In genomic region chr10:20089884-20090283, GRCh38 we compare ENCODE assay signal across 25 cellular contexts.
DNase-seq lines count a peak whose midpoint lies in the region; ATAC-seq, FAIRE-seq and TF ChIP-seq lines count a peak whose summit lies in the region.
"Had no signal": no experiment of that assay in that cellular context is flagged by ENCODE, and none has a peak within 500 bp of the region (broad histone marks: within the 10 kb centered on the region; RNA-seq: fewer than 3 reads in every experiment).

No MANE protein-coding gene starts in this region.

- no peak overlapping the region for H4K5ac ChIP-seq in H1 (ENCODE audit: insufficient read length, low read depth, low read length)

- CTCF ChIA-PET in H1 (lab: Charles Lee; ENCODE audit: partially characterized antibody), result no interaction called here
- CTCF ChIA-PET in CD4-positive, alpha-beta memory T cell (lab: Charles Lee; ENCODE audit: partially characterized antibody), result no interaction called here

- no peak overlapping the region for H3K18ac ChIP-seq in H1 (ENCODE audit: extremely low read depth, low read length)

- H4K20me1 ChIP-seq in H1 (replicated peaks in 1 of 2; ENCODE audit: control insufficient read depth in 1 of 2, insufficient read depth in 2 of 2, low read length in 2 of 2), result no peaks in the 10 kb centered on the region

- no peak overlapping the region for H2BK20ac ChIP-seq in H1 (ENCODE audit: low read length)

- peak; percentile 5 for DNase-seq in LHCN-M2 (ENCODE audit: low read depth)
- DNase-seq in H1 (ENCODE audit: low read depth in 1 of 2, low spot score in 2 of 2), result no peak
- DNase-seq in suprapubic skin (ENCODE audit: low spot score in 2 of 2), result no peak
- no peak for DNase-seq in CD4-positive, alpha-beta memory T cell
- DNase-seq in EL, result no peak
- DNase-seq: 8988T; ACHN; AML-193; BE2C; Calu3; CD4-positive, alpha-beta T cell; COR-L47; DMS153; DND-41; GDM1 had no signal

- H3K4me3 Mint-ChIP-seq in CD4-positive, alpha-beta memory T cell, result no peak overlapping the region
- H3K4me3 Mint-ChIP-seq: CD14-positive monocyte; CD4-positive, alpha-beta T cell; GM23338 had no signal

- H2BK120ac ChIP-seq in H1 (replicated peaks; ENCODE audit: low read depth, low read length), result no peak overlapping the region

- intact Hi-C loops in CD4-positive, alpha-beta memory T cell (cut with micrococcal nuclease), result no loop called here

- no peaks in the 10 kb centered on the region for H3K27me3 Mint-ChIP-seq in CD4-positive, alpha-beta memory T cell
- H3K27me3 Mint-ChIP-seq: CD4-positive, alpha-beta T cell had no signal

- 97% methylated on average over 3 of the region's 3 CpGs; no CpG with 5 or more reads in 1 of the 2 experiments for WGBS in H1 (ENCODE audit: extremely low coverage in 1 of 2, insufficient coverage in 1 of 2, insufficient read length in 1 of 2, insufficient replicate concordance in 2 of 2, low coverage in 1 of 2, low lambda C conversion rate in 2 of 2, missing lambda C conversion rate in 1 of 2), 2 experiments
- 83% methylated on average over 3 of the region's 3 CpGs for WGBS in suprapubic skin

- no peak overlapping the region for H2AFZ ChIP-seq in H1 (ENCODE audit: low read length)
- H2AFZ ChIP-seq: GM23338 had no signal

- TF ChIP-seq RAD21 in H1 (IDR thresholded peaks at IDR 0.05 in 1 of 2, conservative IDR thresholded peaks at IDR 0.05 in 1 of 2; ENCODE audit: low read depth in 2 of 2, low read length in 2 of 2), result no peak

- H3K27ac Mint-ChIP-seq in CD4-positive, alpha-beta memory T cell, result no peak overlapping the region
- H3K27ac Mint-ChIP-seq: CD4-positive, alpha-beta T cell; GM23338 had no signal

- H2AK5ac ChIP-seq in H1 (ENCODE audit: low read depth, low read length), result no peak overlapping the region

- no peaks in the 10 kb centered on the region for H3K4me1 Mint-ChIP-seq in CD4-positive, alpha-beta memory T cell
- H3K4me1 Mint-ChIP-seq: CD14-positive monocyte had no signal

- peaks cover 0 to 4% (median 0%) of the 10 kb centered on the region in 4 experiments; a peak in 1 of 8 replicates for H3K36me3 ChIP-seq in H1 (ENCODE audit: control insufficient read depth in 2 of 4, insufficient read depth in 4 of 4, low read length in 3 of 4)
- no peaks in the 10 kb centered on the region for H3K36me3 ChIP-seq in mucosa of rectum (ENCODE audit: control insufficient read depth in 2 of 2, insufficient read depth in 2 of 2, low read length in 2 of 2)
- no peaks in the 10 kb centered on the region for H3K36me3 ChIP-seq in suprapubic skin
- H3K36me3 ChIP-seq in CD4-positive, alpha-beta memory T cell (ENCODE audit: insufficient read depth, low read length), result no peaks in the 10 kb centered on the region
- H3K36me3 ChIP-seq: BE2C, HAP-1 had no signal

- no peaks in the 10 kb centered on the region for H3K79me2 ChIP-seq in H1 (ENCODE audit: control insufficient read depth in 1 of 2, insufficient read depth in 2 of 2, low read length in 2 of 2)

- no peak overlapping the region for H3K14ac ChIP-seq in H1 (ENCODE audit: insufficient read length)

- FAIRE-seq in H1 (lab: Jason Lieb, UNC), result no peak
- FAIRE-seq: A549, GM12878, H54 had no signal

- no peaks in the 10 kb centered on the region for H3K23me2 ChIP-seq in H1 (ENCODE audit: low read depth, low read length)

- no peaks in the 10 kb centered on the region for H3K27me3 ChIP-seq in H1 (replicated peaks in 1 of 4; ENCODE audit: control insufficient read depth in 3 of 4, extremely low read depth in 1 of 4, insufficient read depth in 3 of 4, low read length in 3 of 4)
- no peaks in the 10 kb centered on the region for H3K27me3 ChIP-seq in mucosa of rectum (ENCODE audit: control insufficient read depth in 2 of 2, insufficient read depth in 2 of 2, low read length in 2 of 2)
- H3K27me3 ChIP-seq in suprapubic skin, result no peaks in the 10 kb centered on the region
- no peaks in the 10 kb centered on the region for H3K27me3 ChIP-seq in CD4-positive, alpha-beta memory T cell (ENCODE audit: insufficient read depth, low read length)
- H3K27me3 ChIP-seq: BE2C; BLaER1 treated with 17β-estradiol and CSF1 and Interleukin-3, amounts not matched to agents 10 nM and 100 nM had no signal

- H2BK15ac ChIP-seq in H1 (ENCODE audit: low read length), result no peak overlapping the region

- H3K9me3 ChIP-seq in H1 (ENCODE audit: insufficient read depth in 2 of 2, low read depth in 1 of 2, low read length in 1 of 2), result peaks cover 0 to 4% of the 10 kb centered on the region in 2 experiments; a peak in 2 of 4 replicates
- no peaks in the 10 kb centered on the region for H3K9me3 ChIP-seq in mucosa of rectum (ENCODE audit: control insufficient read depth in 2 of 2, low read length in 2 of 2)
- H3K9me3 ChIP-seq in suprapubic skin, result no peaks in the 10 kb centered on the region
- no peaks in the 10 kb centered on the region for H3K9me3 ChIP-seq in CD4-positive, alpha-beta memory T cell (ENCODE audit: control insufficient read depth in 1 of 2, low read length in 2 of 2)
- H3K9me3 ChIP-seq: A549, BE2C, HAP-1 had no signal

- no peak overlapping the region for H3K27ac ChIP-seq in H1 (ENCODE audit: low read depth, low read length)
- peak overlapping the region; percentile 0 to 82 for H3K27ac ChIP-seq in mucosa of rectum (ENCODE audit: low read depth in 2 of 2, low read length in 2 of 2)
- H3K27ac ChIP-seq in suprapubic skin, result peak overlapping the region; percentile 17
- no peak overlapping the region for H3K27ac ChIP-seq in CD4-positive, alpha-beta memory T cell (ENCODE audit: low read depth, low read length)
- H3K27ac ChIP-seq: A549; BLaER1 treated with 17β-estradiol and CSF1 and Interleukin-3, amounts not matched to agents 10 nM and 100 nM had no signal

- H3K4ac ChIP-seq in H1 (replicated peaks; ENCODE audit: insufficient read length, low read depth, low read length), result no peak overlapping the region

- no peaks in the 10 kb centered on the region for H3K4me1 ChIP-seq in H1 (replicated peaks in 1 of 4; ENCODE audit: control insufficient read depth in 3 of 4, insufficient read depth in 4 of 4, low read length in 3 of 4)
- peaks cover 4 to 29% of the 10 kb centered on the region in 2 donors for H3K4me1 ChIP-seq in mucosa of rectum (ENCODE audit: control insufficient read depth in 2 of 2, insufficient read depth in 2 of 2, low read length in 2 of 2)
- H3K4me1 ChIP-seq in suprapubic skin, result peaks cover 7% of the 10 kb centered on the region
- no peaks in the 10 kb centered on the region for H3K4me1 ChIP-seq in CD4-positive, alpha-beta memory T cell (ENCODE audit: insufficient read depth, low read length)
- H3K4me1 ChIP-seq: A549, BE2C had no signal

- H2BK12ac ChIP-seq in H1 (ENCODE audit: low read depth, low read length), result no peak overlapping the region

- H4K8ac ChIP-seq in H1 (ENCODE audit: extremely low read depth, insufficient read depth, low read length), result no peak overlapping the region

- H4K91ac ChIP-seq in H1 (replicated peaks; ENCODE audit: insufficient read length, low read length), result peak overlapping the region; percentile 41

- no peak for TF ChIP-seq EP300 in H1 (IDR thresholded peaks at IDR 0.05; ENCODE audit: borderline replicate concordance in 1 of 2, low read depth in 2 of 2, low read length in 2 of 2)
- TF ChIP-seq EP300 in suprapubic skin (IDR thresholded peaks at IDR 0.05), result no peak

- no peak overlapping the region for H3K56ac ChIP-seq in H1 (replicated peaks; ENCODE audit: insufficient read length, low read depth, low read length)

- TF ChIP-seq CTCF in H1 (IDR thresholded peaks at IDR 0.05; ENCODE audit: control extremely low read depth in 1 of 3, insufficient read depth in 1 of 3, low read depth in 1 of 3, low read length in 3 of 3) (no peak), suprapubic skin (IDR thresholded peaks at IDR 0.05) (no peak)

- H3K9ac ChIP-seq in H1 (replicated peaks in 1 of 4; ENCODE audit: extremely low read depth in 1 of 4, low read depth in 3 of 4, low read length in 3 of 4) (no peak overlapping the region), mucosa of rectum (ENCODE audit: low read depth in 1 of 2, low read length in 2 of 2) (no peak overlapping the region)
- H3K9ac ChIP-seq: BLaER1 treated with 17β-estradiol and CSF1 and Interleukin-3, amounts not matched to agents 10 nM and 100 nM had no signal

- H3K23ac ChIP-seq in H1 (ENCODE audit: insufficient read length), result no peak overlapping the region

- no peak overlapping the region for H2BK5ac ChIP-seq in H1 (ENCODE audit: low read depth, low read length)

- H3K9me3 Mint-ChIP-seq in CD4-positive, alpha-beta memory T cell, result peaks cover 0 to 10% (median 5%) of the 10 kb centered on the region in 8 donors
- H3K9me3 Mint-ChIP-seq: GM23338 had no signal

- no peak overlapping the region for H3K4me2 ChIP-seq in H1 (ENCODE audit: insufficient read depth in 1 of 2, low read depth in 2 of 2, low read length in 2 of 2)
- H3K4me2 ChIP-seq: A549; BLaER1 treated with 17β-estradiol and CSF1 and Interleukin-3, amounts not matched to agents 10 nM and 100 nM; GM23338 had no signal

- no peak for TF ChIP-seq POLR2A in H1 (IDR thresholded peaks at IDR 0.05; ENCODE audit: control extremely low read depth in 1 of 2, low read depth in 2 of 2, low read length in 2 of 2)
- TF ChIP-seq POLR2A in suprapubic skin (IDR thresholded peaks at IDR 0.05), result no peak

- POLR2A ChIA-PET in H1 (lab: Charles Lee; ENCODE audit: partially characterized antibody), result no interaction called here
- POLR2A ChIA-PET in CD4-positive, alpha-beta memory T cell (lab: Charles Lee; ENCODE audit: partially characterized antibody), result no interaction called here

- no peak overlapping the region for H3K4me3 ChIP-seq in H1 (ENCODE audit: extremely low read depth in 1 of 4, insufficient read depth in 2 of 4, low read depth in 3 of 4, low read length in 4 of 4)
- peak overlapping the region; percentile 25 to 59 for H3K4me3 ChIP-seq in mucosa of rectum (ENCODE audit: low read length in 2 of 2)
- no peak overlapping the region for H3K4me3 ChIP-seq in suprapubic skin
- H3K4me3 ChIP-seq in CD4-positive, alpha-beta memory T cell (ENCODE audit: low read length in 2 of 2), result no peak overlapping the region
- H3K4me3 ChIP-seq: A549; BLaER1 treated with 17β-estradiol and CSF1 and Interleukin-3, amounts not matched to agents 10 nM and 100 nM; GM12878; GM23338; HAP-1 had no signal

- no peak for ATAC-seq in HG02870 (IDR thresholded peaks at IDR 0.05; ENCODE audit: unreplicated experiment)
- no peak for ATAC-seq in GM18520 (IDR thresholded peaks at IDR 0.05; ENCODE audit: unreplicated experiment)
- ATAC-seq: A549, GM12878, GM23338 had no signal

- H3K79me1 ChIP-seq in H1 (ENCODE audit: low read depth, low read length), result no peaks in the 10 kb centered on the region

- H3K36me3 Mint-ChIP-seq in CD4-positive, alpha-beta memory T cell, result no peaks in the 10 kb centered on the region

TF ChIP-seq in H1, 55 proteins besides CTCF, POLR2A, EP300 and RAD21 (continues in another document):
- TF ChIP-seq SUZ12 (IDR thresholded peaks at IDR 0.05; ENCODE audit: low read length), result no peak
- TF ChIP-seq MAFK (IDR thresholded peaks at IDR 0.05; ENCODE audit: low read depth, low read length), result no peak
- no peak for TF ChIP-seq E2F6 (IDR thresholded peaks at IDR 0.05)
- no peak for TF ChIP-seq GTF2F1 (IDR thresholded peaks at IDR 0.05; ENCODE audit: borderline replicate concordance, low read depth, low read length)

Comparison
In these comparisons a context has a peak if more than half of its experiments do, and no peak if none do; other contexts are left out.
1. H3K27ac ChIP-seq: peak in mucosa of rectum (2 of 2) and suprapubic skin (single experiment); none in H1 (single experiment) and CD4-positive, alpha-beta memory T cell (single experiment).
2. H3K4me3 ChIP-seq: peak in mucosa of rectum (2 of 2); none in H1 (0 of 4), suprapubic skin (single experiment) and CD4-positive, alpha-beta memory T cell (0 of 2).